In the genomic region with DNA sequence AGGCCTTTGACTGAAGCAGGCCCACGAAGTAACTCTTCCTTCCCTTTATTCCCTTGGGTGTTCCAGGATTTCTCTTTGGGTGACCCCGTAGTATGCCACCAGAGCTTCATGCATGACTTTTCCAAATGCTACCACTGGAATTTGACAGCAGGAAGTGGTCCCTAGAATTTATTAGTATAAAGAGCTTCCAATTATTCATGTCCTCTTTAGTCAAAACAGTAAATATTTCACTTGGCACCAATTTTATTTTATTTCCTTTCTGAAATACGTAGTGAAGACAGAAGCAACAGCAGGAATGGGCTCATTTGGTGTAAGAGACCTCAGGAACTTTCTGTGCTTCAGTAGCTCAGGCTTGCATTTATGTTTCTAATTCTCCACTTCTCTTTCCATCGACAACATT, we compare ENCODE assay signal across 23 cellular contexts.
DNase-seq lines count a peak whose midpoint lies in the region; ATAC-seq and TF ChIP-seq lines count a peak whose summit lies in the region.
"Had no signal": no experiment of that assay in that cellular context is flagged by ENCODE, and none has a peak within 500 bp of the region (broad histone marks: within the 10 kb centered on the region; RNA-seq: fewer than 3 reads in every experiment).

No MANE protein-coding gene starts in this region.

- peaks cover 3% of the 10 kb centered on the region for H3K9me3 Mint-ChIP-seq in chondrocyte (ENCODE audit: low read depth)
- H3K9me3 Mint-ChIP-seq: activated CD4-positive, alpha-beta memory T cell treated with anti-CD3 and anti-CD28 coated beads for 36 hours; endodermal cell had no signal

- peaks cover 27% of the 10 kb centered on the region for H3K4me1 Mint-ChIP-seq in chondrocyte (ENCODE audit: low read depth)
- H3K4me1 Mint-ChIP-seq: CD4-positive, CD25-positive, alpha-beta regulatory T cell; stimulated activated naive B cell treated with anti-CD40 and anti-IgM and Interleukin-4, amounts not matched to agents 10 μg/mL and 1 μg/mL and 100 μg/mL, for 72 hours had no signal

- no peak overlapping the region for H3K4me3 Mint-ChIP-seq in chondrocyte (ENCODE audit: unreplicated experiment)
- H3K4me3 Mint-ChIP-seq: activated CD4-positive, alpha-beta memory T cell treated with anti-CD3 and anti-CD28 coated beads for 36 hours; CD4-positive, CD25-positive, alpha-beta regulatory T cell; endodermal cell; stimulated activated naive B cell treated with anti-CD40 and anti-IgM and Interleukin-4, amounts not matched to agents 10 μg/mL and 1 μg/mL and 100 μg/mL, for 72 hours had no signal

- H2AFZ ChIP-seq in ACC112 (ENCODE audit: low read length, unreplicated experiment): peak overlapping the region; percentile 40
- H2AFZ ChIP-seq: GM23248 had no signal

- ATAC-seq in GM21515 (IDR thresholded peaks at IDR 0.05; ENCODE audit: unreplicated experiment): no peak
- ATAC-seq: stimulated activated naive B cell treated with anti-CD40 and anti-IgM and Interleukin-4, amounts not matched to agents 10 μg/mL and 1 μg/mL and 100 μg/mL, for 72 hours had no signal

- peaks cover 27% of the 10 kb centered on the region for H3K4me1 ChIP-seq in ACC112 (ENCODE audit: control insufficient read depth, insufficient read depth, low read length, unreplicated experiment)

- H3K27ac Mint-ChIP-seq in chondrocyte (ENCODE audit: unreplicated experiment): peak overlapping the region; percentile 49
- H3K27ac Mint-ChIP-seq: activated CD4-positive, alpha-beta memory T cell treated with anti-CD3 and anti-CD28 coated beads for 36 hours; CD4-positive, CD25-positive, alpha-beta regulatory T cell; endodermal cell; stimulated activated naive B cell treated with anti-CD40 and anti-IgM and Interleukin-4, amounts not matched to agents 10 μg/mL and 1 μg/mL and 100 μg/mL, for 72 hours had no signal

- no peaks in the 10 kb centered on the region for H3K36me3 ChIP-seq in ACC112 (ENCODE audit: insufficient read depth, low read length)
- H3K36me3 ChIP-seq: adrenal gland had no signal

- no peaks in the 10 kb centered on the region for H3K79me2 ChIP-seq in ACC112 (ENCODE audit: control insufficient read depth, insufficient read depth, low read length, unreplicated experiment)

- H3K4me3 ChIP-seq in ACC112 (ENCODE audit: low read depth, low read length): no peak overlapping the region
- H3K4me3 ChIP-seq: adrenal gland, GM23248, testis had no signal

- H3K36me3 Mint-ChIP-seq in chondrocyte (ENCODE audit: low read depth): peaks cover 1% of the 10 kb centered on the region
- H3K36me3 Mint-ChIP-seq: activated CD4-positive, alpha-beta memory T cell treated with anti-CD3 and anti-CD28 coated beads for 36 hours; CD4-positive, CD25-positive, alpha-beta regulatory T cell; stimulated activated naive B cell treated with anti-CD40 and anti-IgM and Interleukin-4, amounts not matched to agents 10 μg/mL and 1 μg/mL and 100 μg/mL, for 72 hours had no signal

- H3K27me3 Mint-ChIP-seq in chondrocyte (ENCODE audit: low read depth): no peaks in the 10 kb centered on the region
- H3K27me3 Mint-ChIP-seq: CD4-positive, CD25-positive, alpha-beta regulatory T cell; stimulated activated naive B cell treated with anti-CD40 and anti-IgM and Interleukin-4, amounts not matched to agents 10 μg/mL and 1 μg/mL and 100 μg/mL, for 72 hours had no signal

- H3K27me3 ChIP-seq in ACC112 (ENCODE audit: insufficient read depth, low read length): no peaks in the 10 kb centered on the region
- H3K27me3 ChIP-seq: adrenal gland, testis had no signal

- H3K27ac ChIP-seq in ACC112 (ENCODE audit: low read depth, low read length): peak overlapping the region; percentile 92
- H3K27ac ChIP-seq: GM23248, testis had no signal

- peak; percentile 33 for DNase-seq in NCI-H2029 (lab: John Stamatoyannopoulos, UW)
- DNase-seq in chondrocyte (ENCODE audit: low spot score): no peak
- DNase-seq in lung microvascular endothelial cell (ENCODE audit: low read depth in 2 of 2): peak; percentile 41 to 63
- DNase-seq in GOT3 (lab: John Stamatoyannopoulos, UW): no peak
- no peak for DNase-seq in COLO668 (lab: John Stamatoyannopoulos, UW; ENCODE audit: unreplicated experiment)
- no peak for DNase-seq in ecto neural progenitor cell (ENCODE audit: low spot score)
- DNase-seq: activated CD4-positive, alpha-beta memory T cell treated with anti-CD3 and anti-CD28 coated beads for 36 hours; activated CD4-positive, CD25-positive, alpha-beta regulatory T cell; activated gamma-delta T cell; activated T-cell treated with anti-CD3 and anti-CD28 coated beads for 4 hours; adrenal gland; CD4-positive, CD25-positive, alpha-beta regulatory T cell; DMS153; endodermal cell; GM23248; head of caudate nucleus; mammary epithelial cell; occipital lobe; stimulated activated CD4-positive, alpha-beta T cell treated with anti-CD3 and anti-CD28 coated beads, Interleukin-2, amount 100 ng/mL, for 24 hours; stimulated activated naive B cell treated with anti-CD40 and anti-IgM and Interleukin-4, amounts not matched to agents 10 μg/mL and 1 μg/mL and 100 μg/mL, for 72 hours; testis had no signal

- TF ChIP-seq CTCF in chondrocyte (IDR thresholded peaks at IDR 0.05): no peak

Comparison
In these comparisons a context has a peak if more than half of its experiments do, and no peak if none do; other contexts are left out.
1. DNase-seq: peak in NCI-H2029 (single experiment) and lung microvascular endothelial cell (2 of 2); none in chondrocyte (single experiment), GOT3 (single experiment), COLO668 (single experiment) and ecto neural progenitor cell (single experiment).